9 cellular contexts compared by ENCODE assay signal in the genomic region with DNA sequence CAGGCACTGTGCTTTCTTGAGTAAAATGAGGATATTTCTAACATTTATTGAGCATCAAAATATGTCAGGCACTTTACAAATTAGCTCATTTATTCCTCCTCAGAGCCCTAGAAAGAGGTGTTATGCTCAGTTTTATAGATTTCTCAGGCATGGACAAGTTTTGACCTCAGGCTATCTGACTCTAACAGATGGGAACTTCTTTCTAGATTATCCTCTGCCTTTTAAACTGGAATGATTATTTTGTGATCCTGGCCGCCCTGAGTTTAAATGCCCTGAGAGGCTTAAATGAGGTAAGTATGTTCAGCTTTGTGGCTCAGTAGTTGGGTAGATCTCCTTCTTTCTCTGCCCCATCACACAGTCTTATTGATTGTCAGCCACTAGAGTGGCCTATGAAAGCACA.
"Had no signal": no experiment of that assay in that cellular context is flagged by ENCODE, and none has a peak within 500 bp of the region (broad histone marks: within the 10 kb centered on the region; RNA-seq: fewer than 3 reads in every experiment).

No MANE protein-coding gene starts in this region.

- H3K27ac ChIP-seq: GM23248, HL-60 had no signal

- H3K4me3 Mint-ChIP-seq: HFFc6, IgD-negative memory B cell had no signal

- H3K9me3 Mint-ChIP-seq: HFFc6, IgD-negative memory B cell had no signal

- H3K4me3 ChIP-seq: GM23248, HAP-1 had no signal

- DNase-seq: GM23248, GOT3, H7, HFFc6 had no signal

- ATAC-seq: HCT116, HepG2 had no signal

- H3K27ac Mint-ChIP-seq: HFFc6, IgD-negative memory B cell had no signal

- H3K36me3 Mint-ChIP-seq: IgD-negative memory B cell had no signal

- H3K36me3 ChIP-seq: HAP-1 had no signal

- H3K9me3 ChIP-seq: HAP-1 had no signal

- H2AFZ ChIP-seq: GM23248 had no signal
